1 cellular context compared by ENCODE assay signal in the genomic region with DNA sequence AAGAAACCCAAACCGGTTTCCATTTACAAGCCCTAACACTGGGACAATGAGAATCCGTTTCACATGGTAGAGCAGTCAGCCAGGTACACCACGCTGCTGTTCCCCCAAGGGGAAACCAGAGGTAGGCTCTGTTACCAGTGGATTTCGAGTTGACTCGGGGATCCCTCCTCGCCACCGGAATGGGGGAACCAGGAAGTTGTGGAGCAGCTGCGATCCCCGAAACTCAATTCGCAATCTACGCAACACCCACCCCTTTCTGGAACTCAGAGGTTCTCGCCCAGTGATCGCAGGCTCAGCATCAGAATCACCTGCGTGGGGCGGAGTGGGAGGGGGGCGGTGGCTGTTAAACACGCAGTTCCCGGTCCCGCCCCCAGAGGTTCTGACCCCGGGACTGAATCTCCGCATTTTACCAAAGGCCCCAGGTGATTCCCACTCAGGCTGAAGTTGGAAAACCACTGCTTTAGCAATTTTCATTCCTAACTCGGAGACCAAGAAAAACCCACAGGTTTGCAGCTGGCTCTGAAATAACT.
TF ChIP-seq lines count a peak whose summit lies in the region.

No MANE protein-coding gene starts in this region.

TF ChIP-seq in K562, 482 proteins besides CTCF, POLR2A, EP300 and RAD21 (continued from another document):
- TF ChIP-seq NRF1 (conservative IDR thresholded peaks at IDR 0.05 in 1 of 2, IDR thresholded peaks at IDR 0.05 in 1 of 2) (peak in 1 of 2 experiments; percentile 25; a peak in 1 of 4 replicates), SAFB (IDR thresholded peaks at IDR 0.05; ENCODE audit: borderline replicate concordance, low read depth, low read length) (peak; percentile 24; the same call in 1 of the 2 replicates)
